ENCODE assay signal across 25 cellular contexts in the genomic region with DNA sequence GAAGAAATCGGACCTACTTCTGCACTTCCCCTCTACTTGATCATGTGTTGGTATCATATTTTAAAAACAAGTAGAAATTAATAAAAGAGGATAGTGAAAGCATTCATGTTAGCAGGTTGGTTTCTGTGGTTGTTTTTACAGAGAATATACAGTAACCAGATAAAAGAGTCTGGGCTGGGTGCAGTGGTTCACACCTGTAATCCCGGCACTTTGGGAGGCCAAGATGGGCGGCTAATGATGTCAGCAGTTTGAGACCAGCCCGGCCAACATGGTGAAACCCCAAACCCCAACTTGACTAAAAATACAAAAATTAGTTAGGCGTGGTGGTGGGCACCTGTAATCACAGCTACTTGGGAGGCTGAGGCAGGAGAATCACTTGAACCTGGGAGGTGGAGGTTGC. TPM values are rescaled to one million over a fixed set of nuclear protein-coding genes. Genes with fewer than 3 reads are reported as not detected.
DNase-seq lines count a peak whose midpoint lies in the region; ATAC-seq and TF ChIP-seq lines count a peak whose summit lies in the region.
"Had no signal": no experiment of that assay in that cellular context is flagged by ENCODE, and none has a peak within 500 bp of the region (broad histone marks: within the 10 kb centered on the region; RNA-seq: fewer than 3 reads in every experiment).

No MANE protein-coding gene starts in this region.

- no peak for ATAC-seq in activated CD8-positive, alpha-beta memory T cell treated with anti-CD3 and anti-CD28 coated beads, Interleukin-2, amount 10 ng/mL, durations not matched to agents 7 days and 5 days
- peak; percentile 57 for ATAC-seq in CD4-positive, alpha-beta T cell (ENCODE audit: poor library complexity)
- ATAC-seq in T-helper 17 cell = peak; percentile 83
- no peak for ATAC-seq in GM21825 (IDR thresholded peaks at IDR 0.05; ENCODE audit: unreplicated experiment)
- ATAC-seq: esophagus mucosa; lower lobe of right lung; stimulated activated naive B cell treated with anti-CD40 and anti-IgM and Interleukin-4, amounts not matched to agents 10 μg/mL and 1 μg/mL and 100 μg/mL, for 72 hours had no signal

- H3K27ac Mint-ChIP-seq in activated CD8-positive, alpha-beta memory T cell treated with anti-CD3 and anti-CD28 coated beads, Interleukin-2, amount 10 ng/mL, durations not matched to agents 7 days and 5 days = no peak overlapping the region
- no peak overlapping the region for H3K27ac Mint-ChIP-seq in CD4-positive, alpha-beta T cell
- peak overlapping the region; percentile 39 for H3K27ac Mint-ChIP-seq in T-helper 17 cell
- H3K27ac Mint-ChIP-seq: stimulated activated naive B cell treated with anti-CD40 and anti-IgM and Interleukin-4, amounts not matched to agents 10 μg/mL and 1 μg/mL and 100 μg/mL, for 72 hours had no signal

- H3K4me3 Mint-ChIP-seq in activated CD8-positive, alpha-beta memory T cell treated with anti-CD3 and anti-CD28 coated beads, Interleukin-2, amount 10 ng/mL, durations not matched to agents 7 days and 5 days = no peak overlapping the region
- no peak overlapping the region for H3K4me3 Mint-ChIP-seq in CD4-positive, alpha-beta T cell
- peak overlapping the region; percentile 25 for H3K4me3 Mint-ChIP-seq in T-helper 17 cell
- H3K4me3 Mint-ChIP-seq: stimulated activated naive B cell treated with anti-CD40 and anti-IgM and Interleukin-4, amounts not matched to agents 10 μg/mL and 1 μg/mL and 100 μg/mL, for 72 hours had no signal

- peaks cover 64% of the 10 kb centered on the region for H3K27me3 Mint-ChIP-seq in activated CD8-positive, alpha-beta memory T cell treated with anti-CD3 and anti-CD28 coated beads, Interleukin-2, amount 10 ng/mL, durations not matched to agents 7 days and 5 days
- no peaks in the 10 kb centered on the region for H3K27me3 Mint-ChIP-seq in CD4-positive, alpha-beta T cell
- peaks cover 9% of the 10 kb centered on the region for H3K27me3 Mint-ChIP-seq in T-helper 17 cell
- H3K27me3 Mint-ChIP-seq: stimulated activated naive B cell treated with anti-CD40 and anti-IgM and Interleukin-4, amounts not matched to agents 10 μg/mL and 1 μg/mL and 100 μg/mL, for 72 hours had no signal

- H3K27me3 ChIP-seq in CD4-positive, alpha-beta T cell (ENCODE audit: control insufficient read depth, insufficient read depth, low read length) = no peaks in the 10 kb centered on the region
- H3K27me3 ChIP-seq: MG63 had no signal

- CTCF ChIA-PET in activated CD8-positive, alpha-beta memory T cell treated with anti-CD3 and anti-CD28 coated beads, Interleukin-2, amount 10 ng/mL, durations not matched to agents 7 days and 5 days (lab: Charles Lee) = no interaction called here
- CTCF ChIA-PET in CD4-positive, alpha-beta T cell (lab: Charles Lee) = no interaction called here

- H3K27ac ChIP-seq in CD4-positive, alpha-beta T cell (ENCODE audit: low read depth, low read length) = no peak overlapping the region
- H3K27ac ChIP-seq: C4-2B, GM23248, lower lobe of right lung, spleen had no signal

- H3K9me3 ChIP-seq in CD4-positive, alpha-beta T cell (ENCODE audit: control insufficient read depth, low read length) = no peaks in the 10 kb centered on the region
- no peaks in the 10 kb centered on the region for H3K9me3 ChIP-seq in T-helper 17 cell (ENCODE audit: control insufficient read depth, low read length, poor library complexity, severe bottlenecking)
- H3K9me3 ChIP-seq: lower lobe of right lung, MG63, spleen had no signal

- POLR2A ChIA-PET in CD4-positive, alpha-beta T cell (lab: Charles Lee) = no interaction called here

- no peak for TF ChIP-seq CTCF in CD4-positive, alpha-beta T cell (IDR thresholded peaks at IDR 0.05)
- TF ChIP-seq CTCF in GM13977 (IDR thresholded peaks at IDR 0.05; ENCODE audit: extremely low read depth, insufficient read depth, missing control alignments) = no peak

- in situ Hi-C loops in GM13977 (cut with MboI; ENCODE audit: low pct_unique_long_range_greater_than_20kb, low sequenced_read_pairs, unreplicated experiment) = no loop called here

- no peaks in the 10 kb centered on the region for H3K36me3 Mint-ChIP-seq in activated CD8-positive, alpha-beta memory T cell treated with anti-CD3 and anti-CD28 coated beads, Interleukin-2, amount 10 ng/mL, durations not matched to agents 7 days and 5 days
- no peaks in the 10 kb centered on the region for H3K36me3 Mint-ChIP-seq in CD4-positive, alpha-beta T cell (ENCODE audit: low read depth)
- H3K36me3 Mint-ChIP-seq in T-helper 17 cell (ENCODE audit: low read depth) = no peaks in the 10 kb centered on the region
- H3K36me3 Mint-ChIP-seq: stimulated activated naive B cell treated with anti-CD40 and anti-IgM and Interleukin-4, amounts not matched to agents 10 μg/mL and 1 μg/mL and 100 μg/mL, for 72 hours had no signal

- DNase-seq in activated CD8-positive, alpha-beta memory T cell treated with anti-CD3 and anti-CD28 coated beads, Interleukin-2, amount 10 ng/mL, durations not matched to agents 7 days and 5 days = peak; percentile 42
- DNase-seq in activated CD8-positive, alpha-beta memory T cell treated with anti-CD3 and anti-CD28 coated beads, Interleukin-2, amount 50 U/mL, for 48 hours = no peak
- no peak for DNase-seq in CD4-positive, alpha-beta T cell
- DNase-seq in T-helper 17 cell (no peak), AG20443 (ENCODE audit: low spot score) (no peak), GM13977 (ENCODE audit: low spot score) (no peak)
- DNase-seq in central memory CD4-positive, alpha-beta T cell = peak; percentile 59
- DNase-seq: ACHN; activated CD4-positive, CD25-positive, alpha-beta regulatory T cell treated with anti-CD3 and anti-CD28 coated beads, Interleukin-2, amount 50 U/mL, for 72 hours; DMS153; effector CD4-positive, alpha-beta T cell; GDM1; GM23248; hypothalamus; IMR-90; islet precursor cell; lower lobe of right lung; MG63; nucleus accumbens; retina; spleen; stimulated activated naive B cell treated with anti-CD40 and anti-IgM and Interleukin-4, amounts not matched to agents 10 μg/mL and 1 μg/mL and 100 μg/mL, for 72 hours had no signal

- peaks cover 8% of the 10 kb centered on the region for H3K4me1 Mint-ChIP-seq in activated CD8-positive, alpha-beta memory T cell treated with anti-CD3 and anti-CD28 coated beads, Interleukin-2, amount 10 ng/mL, durations not matched to agents 7 days and 5 days
- H3K4me1 Mint-ChIP-seq in CD4-positive, alpha-beta T cell (ENCODE audit: low read depth) = peaks cover 40% of the 10 kb centered on the region
- H3K4me1 Mint-ChIP-seq in T-helper 17 cell = peaks cover 15% of the 10 kb centered on the region

- no peaks in the 10 kb centered on the region for H3K9me3 Mint-ChIP-seq in activated CD8-positive, alpha-beta memory T cell treated with anti-CD3 and anti-CD28 coated beads, Interleukin-2, amount 10 ng/mL, durations not matched to agents 7 days and 5 days (ENCODE audit: low read depth)
- H3K9me3 Mint-ChIP-seq in CD4-positive, alpha-beta T cell = no peaks in the 10 kb centered on the region
- H3K9me3 Mint-ChIP-seq: stimulated activated naive B cell treated with anti-CD40 and anti-IgM and Interleukin-4, amounts not matched to agents 10 μg/mL and 1 μg/mL and 100 μg/mL, for 72 hours had no signal

- intact Hi-C loops in CD4-positive, alpha-beta T cell (cut with DNase I, micrococcal nuclease) = no loop called here

RNA-seq across cellular contexts. Expression of a gene that starts 55.9 kb away (rescaled TPM):
- total RNA-seq in activated CD8-positive, alpha-beta memory T cell treated with anti-CD3 and anti-CD28 coated beads, Interleukin-2, amount 10 ng/mL, durations not matched to agents 7 days and 5 days = under 1 TPM in 1 of 2 experiments, not detected in 1; 0.28 TPM
- 1 to 10 TPM; 5.2 to 6.8 TPM for total RNA-seq in CD4-positive, alpha-beta T cell
- total RNA-seq in T-helper 17 cell = 1 to 10 TPM; 1.8 to 2.0 TPM

Comparison
In these comparisons a context has a peak if more than half of its experiments do, and no peak if none do; other contexts are left out.
1. DNase-seq: peak in activated CD8-positive, alpha-beta memory T cell treated with anti-CD3 and anti-CD28 coated beads, Interleukin-2, amount 10 ng/mL, durations not matched to agents 7 days and 5 days (single experiment) and central memory CD4-positive, alpha-beta T cell (single experiment); none in activated CD8-positive, alpha-beta memory T cell treated with anti-CD3 and anti-CD28 coated beads, Interleukin-2, amount 50 U/mL, for 48 hours (single experiment), CD4-positive, alpha-beta T cell (0 of 10), T-helper 17 cell (0 of 3), AG20443 (single experiment) and GM13977 (single experiment).
2. ATAC-seq: peak in CD4-positive, alpha-beta T cell (single experiment) and T-helper 17 cell (single experiment); none in activated CD8-positive, alpha-beta memory T cell treated with anti-CD3 and anti-CD28 coated beads, Interleukin-2, amount 10 ng/mL, durations not matched to agents 7 days and 5 days (single experiment) and GM21825 (single experiment).